In genomic region chr11:27795955-27796861, GRCh38 we compare ENCODE assay signal across 11 cellular contexts.
DNase-seq lines count a peak whose midpoint lies in the region; ATAC-seq, FAIRE-seq and TF ChIP-seq lines count a peak whose summit lies in the region.
"Had no signal": no experiment of that assay in that cellular context is flagged by ENCODE, and none has a peak within 500 bp of the region (broad histone marks: within the 10 kb centered on the region; RNA-seq: fewer than 3 reads in every experiment).

No MANE protein-coding gene starts in this region.

- no peak overlapping the region for H4K8ac ChIP-seq in neuronal stem cell (ENCODE audit: low read depth, low read length)

- no peak for TF ChIP-seq CTCF in kidney (IDR thresholded peaks at IDR 0.05; ENCODE audit: borderline replicate concordance, extremely low read depth, insufficient read depth)

- FAIRE-seq in colon (lab: Jason Lieb, UNC) (peak; percentile 65), kidney (lab: Jason Lieb, UNC) (no peak)
- FAIRE-seq: endometrium had no signal

- no peaks in the 10 kb centered on the region for H3K9me3 Mint-ChIP-seq in activated CD4-positive, alpha-beta T cell treated with anti-CD3 and anti-CD28 coated beads, Interleukin-2, amount 10 ng/mL, durations not matched to agents 24 days and 14 days

- peak overlapping the region; percentile 39 for H3K18ac ChIP-seq in neuronal stem cell (ENCODE audit: low read length)

- no peaks in the 10 kb centered on the region for H3K36me3 Mint-ChIP-seq in activated CD4-positive, alpha-beta T cell treated with anti-CD3 and anti-CD28 coated beads, Interleukin-2, amount 10 ng/mL, durations not matched to agents 24 days and 14 days (ENCODE audit: low read depth)

- no peak overlapping the region for H2AK5ac ChIP-seq in neuronal stem cell (ENCODE audit: low read depth, low read length)

- H3K27ac Mint-ChIP-seq in activated CD4-positive, alpha-beta T cell treated with anti-CD3 and anti-CD28 coated beads, Interleukin-2, amount 10 ng/mL, durations not matched to agents 24 days and 14 days, result no peak overlapping the region

- no peak for ATAC-seq in HG02678 (IDR thresholded peaks at IDR 0.05; ENCODE audit: unreplicated experiment)
- ATAC-seq in GM18517 (IDR thresholded peaks at IDR 0.05; ENCODE audit: unreplicated experiment), result no peak

- H2BK12ac ChIP-seq in neuronal stem cell (ENCODE audit: low read length), result no peak overlapping the region

- H3K79me1 ChIP-seq in neuronal stem cell (ENCODE audit: low read depth, low read length), result no peaks in the 10 kb centered on the region

- no peak overlapping the region for H3K4ac ChIP-seq in neuronal stem cell (ENCODE audit: low read length)

- H3K27ac ChIP-seq in neuronal stem cell (replicated peaks; ENCODE audit: low read length) (peak overlapping the region; percentile 2), kidney (ENCODE audit: low read depth in 2 of 2, low read length in 2 of 2) (no peak overlapping the region)
- H3K27ac ChIP-seq: spleen had no signal

- H3K4me1 Mint-ChIP-seq in activated CD4-positive, alpha-beta T cell treated with anti-CD3 and anti-CD28 coated beads, Interleukin-2, amount 10 ng/mL, durations not matched to agents 24 days and 14 days, result no peaks in the 10 kb centered on the region

- H3K36me3 ChIP-seq in H7 (replicated peaks; ENCODE audit: control insufficient read depth, insufficient read depth, low read length) (no peaks in the 10 kb centered on the region), neuronal stem cell (replicated peaks in 1 of 2; ENCODE audit: control insufficient read depth in 2 of 2, insufficient read depth in 2 of 2, low read length in 2 of 2) (no peaks in the 10 kb centered on the region), kidney (ENCODE audit: control insufficient read depth in 1 of 2, insufficient read depth in 2 of 2, low read length in 2 of 2) (no peaks in the 10 kb centered on the region)
- H3K36me3 ChIP-seq: spleen had no signal

- no peaks in the 10 kb centered on the region for H3K27me3 Mint-ChIP-seq in activated CD4-positive, alpha-beta T cell treated with anti-CD3 and anti-CD28 coated beads, Interleukin-2, amount 10 ng/mL, durations not matched to agents 24 days and 14 days

- H2BK120ac ChIP-seq in neuronal stem cell (ENCODE audit: low read depth, low read length), result no peak overlapping the region

- no peak overlapping the region for H3K9ac ChIP-seq in neuronal stem cell (ENCODE audit: low read depth, low read length, poor library complexity)
- H3K9ac ChIP-seq in kidney (ENCODE audit: low read length in 2 of 2), result no peak overlapping the region

- H3K4me2 ChIP-seq in neuronal stem cell (ENCODE audit: insufficient read depth, low read length, poor library complexity, severe bottlenecking), result no peak overlapping the region

- peaks cover 0 to 10% of the 10 kb centered on the region in 2 donors for H3K4me1 ChIP-seq in neuronal stem cell (ENCODE audit: control insufficient read depth in 2 of 2, insufficient read depth in 1 of 2, low read depth in 1 of 2, low read length in 2 of 2)
- H3K4me1 ChIP-seq in kidney (ENCODE audit: control insufficient read depth in 1 of 2, insufficient read depth in 1 of 2, low read depth in 1 of 2, low read length in 2 of 2), result no peaks in the 10 kb centered on the region
- H3K4me1 ChIP-seq: spleen had no signal

- DNase-seq in H7, result peak; percentile 55
- DNase-seq in NCI-H1930 (lab: John Stamatoyannopoulos, UW), result peak; percentile 24 to 37
- DNase-seq in neuronal stem cell (ENCODE audit: low spot score), result peak; percentile 57
- no peak for DNase-seq in kidney
- DNase-seq in activated CD4-positive, alpha-beta T cell treated with anti-CD3 and anti-CD28 coated beads, Interleukin-2, amount 10 ng/mL, durations not matched to agents 24 days and 14 days, result no peak
- DNase-seq: activated naive CD4-positive, alpha-beta T cell treated with anti-CD3 and anti-CD28 coated beads, Interleukin-2, amount 50 U/mL, for 16 hours; spleen had no signal

- intact Hi-C loops in kidney (cut with DNase I), result no loop called here
- intact Hi-C loops in activated CD4-positive, alpha-beta T cell treated with anti-CD3 and anti-CD28 coated beads, Interleukin-2, amount 10 ng/mL, durations not matched to agents 24 days and 14 days (cut with micrococcal nuclease), result no loop called here

- H4K91ac ChIP-seq in neuronal stem cell (ENCODE audit: low read depth, low read length, poor library complexity), result no peak overlapping the region

- H3K14ac ChIP-seq in neuronal stem cell (ENCODE audit: low read length), result peak overlapping the region; percentile 25

- H3K9me3 ChIP-seq in neuronal stem cell (replicated peaks in 1 of 2; ENCODE audit: control insufficient read depth in 2 of 2, insufficient read depth in 1 of 2, low read depth in 1 of 2, low read length in 2 of 2) (no peaks in the 10 kb centered on the region), kidney (ENCODE audit: control insufficient read depth in 1 of 2, low read length in 2 of 2) (no peaks in the 10 kb centered on the region)

- H2BK5ac ChIP-seq in neuronal stem cell (ENCODE audit: low read length), result no peak overlapping the region

- H3K4me3 ChIP-seq in H7 (ENCODE audit: insufficient read depth, low read depth, low read length), result no peak overlapping the region
- H3K4me3 ChIP-seq in neuronal stem cell (ENCODE audit: low read length in 2 of 2), result no peak overlapping the region
- no peak overlapping the region for H3K4me3 ChIP-seq in kidney (ENCODE audit: low read length in 2 of 2)
- H3K4me3 ChIP-seq: spleen had no signal

- no peak overlapping the region for H2AFZ ChIP-seq in neuronal stem cell (ENCODE audit: low read length)

- H3K27me3 ChIP-seq in H7 (ENCODE audit: control insufficient read depth, insufficient read depth, low read length) (peaks cover 43% of the 10 kb centered on the region), neuronal stem cell (ENCODE audit: control insufficient read depth in 3 of 3, insufficient read depth in 3 of 3, low read depth in 1 of 3, low read length in 3 of 3) (no peaks in the 10 kb centered on the region)
- H3K27me3 ChIP-seq: spleen had no signal

- H3K4me3 Mint-ChIP-seq in activated CD4-positive, alpha-beta T cell treated with anti-CD3 and anti-CD28 coated beads, Interleukin-2, amount 10 ng/mL, durations not matched to agents 24 days and 14 days, result no peak overlapping the region

- H2BK15ac ChIP-seq in neuronal stem cell (ENCODE audit: low read length), result no peak overlapping the region

- no peak overlapping the region for H3K23ac ChIP-seq in neuronal stem cell (ENCODE audit: low read depth, low read length, poor library complexity)

- WGBS in neuronal stem cell (ENCODE audit: extremely low coverage in 2 of 2, insufficient read length in 2 of 2, insufficient replicate concordance in 1 of 2), 2 donors, result no CpG with 5 or more reads among the region's 9 CpGs

Comparison
In these comparisons a context has a peak if more than half of its experiments do, and no peak if none do; other contexts are left out.
1. DNase-seq: peak in H7 (single experiment), NCI-H1930 (2 of 2) and neuronal stem cell (single experiment); none in kidney (single experiment) and activated CD4-positive, alpha-beta T cell treated with anti-CD3 and anti-CD28 coated beads, Interleukin-2, amount 10 ng/mL, durations not matched to agents 24 days and 14 days (single experiment).